Comparison of ENCODE assay signal across 20 cellular contexts in the genomic region with DNA sequence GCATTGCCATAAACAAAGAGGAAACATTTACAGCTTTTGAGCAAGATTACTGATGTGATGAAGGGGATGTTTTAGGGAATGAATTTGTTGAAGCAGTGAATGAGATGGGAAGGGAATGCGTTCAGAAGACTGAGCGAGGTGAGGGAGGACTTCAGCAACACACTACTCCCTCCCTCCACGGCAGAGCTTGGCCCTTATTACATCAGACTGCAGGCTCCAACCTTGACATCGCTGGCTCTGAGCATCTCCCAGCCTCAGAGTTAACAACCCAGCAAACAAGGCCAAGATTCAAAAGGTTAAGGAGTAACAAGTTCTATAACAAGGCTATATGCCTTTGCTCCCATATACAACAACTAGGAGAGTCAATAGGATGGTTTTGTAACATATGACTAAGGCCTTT.
DNase-seq lines count a peak whose midpoint lies in the region; ATAC-seq, FAIRE-seq and TF ChIP-seq lines count a peak whose summit lies in the region.
"Had no signal": no experiment of that assay in that cellular context is flagged by ENCODE, and none has a peak within 500 bp of the region (broad histone marks: within the 10 kb centered on the region; RNA-seq: fewer than 3 reads in every experiment).

No MANE protein-coding gene starts in this region.

- no peak for TF ChIP-seq CTCF in right atrium auricular region (IDR thresholded peaks at IDR 0.05)

- H3K27me3 ChIP-seq in right atrium auricular region (no peaks in the 10 kb centered on the region), layer of hippocampus (ENCODE audit: control insufficient read depth, insufficient read depth, low read length) (no peaks in the 10 kb centered on the region), aorta (ENCODE audit: control insufficient read depth in 1 of 2, insufficient read depth in 2 of 2, low read length in 1 of 2) (no peaks in the 10 kb centered on the region), MG63 (no peaks in the 10 kb centered on the region), small intestine (ENCODE audit: control insufficient read depth in 2 of 2, insufficient read depth in 2 of 2, low read length in 2 of 2) (no peaks in the 10 kb centered on the region)
- H3K27me3 ChIP-seq: breast epithelium, foreskin keratinocyte, SJCRH30, stomach had no signal

- no peak for FAIRE-seq in small intestine (lab: Jason Lieb, UNC)
- FAIRE-seq: RCC 7860 had no signal

- DNase-seq in right atrium auricular region (ENCODE audit: low spot score) (no peak), Right ventricle myocardium inferior (ENCODE audit: missing footprints) (no peak), sciatic nerve (ENCODE audit: low spot score) (no peak), aorta (no peak), GM19240 (ENCODE audit: insufficient read length, low spot score) (no peak), MG63 (no peak), small intestine (no peak)
- DNase-seq: 8988T; activated naive CD4-positive, alpha-beta T cell treated with anti-CD3 and anti-CD28 coated beads, Interleukin-2, amount 50 U/mL, for 16 hours; DMS79 treated with DMSO at 0.1 percent for 48 hours; foreskin keratinocyte; stomach; SW 1271 had no signal

- no peak for ATAC-seq in Right ventricle myocardium inferior
- ATAC-seq in sciatic nerve: peak; percentile 44
- ATAC-seq in aorta (ENCODE audit: low FRiP score): peak; percentile 23
- ATAC-seq: esophagus mucosa, foreskin keratinocyte had no signal

- H3K36me3 ChIP-seq in right atrium auricular region (no peaks in the 10 kb centered on the region), aorta (ENCODE audit: control insufficient read depth in 1 of 2, insufficient read depth in 2 of 2, low read length in 1 of 2) (no peaks in the 10 kb centered on the region), MG63 (no peaks in the 10 kb centered on the region), small intestine (ENCODE audit: control insufficient read depth in 2 of 2, insufficient read depth in 2 of 2, low read length in 2 of 2) (no peaks in the 10 kb centered on the region)
- H3K36me3 ChIP-seq: breast epithelium, SJCRH30, stomach had no signal

- H3K9me3 ChIP-seq in right atrium auricular region: no peaks in the 10 kb centered on the region
- H3K9me3 ChIP-seq in aorta (ENCODE audit: control insufficient read depth, low read length): no peaks in the 10 kb centered on the region
- no peaks in the 10 kb centered on the region for H3K9me3 ChIP-seq in MG63
- no peaks in the 10 kb centered on the region for H3K9me3 ChIP-seq in small intestine (ENCODE audit: control insufficient read depth, low read depth)
- H3K9me3 ChIP-seq: breast epithelium, SJCRH30, stomach had no signal

- H3K4me3 ChIP-seq in right atrium auricular region (no peak overlapping the region), aorta (ENCODE audit: low read length in 2 of 2) (no peak overlapping the region), MG63 (no peak overlapping the region), small intestine (ENCODE audit: low read depth in 1 of 2, low read length in 2 of 2) (no peak overlapping the region)
- H3K4me3 ChIP-seq: breast epithelium, coronary artery, GM23338, SJCRH30, stomach had no signal

- peaks cover 0 to 60% of the 10 kb centered on the region in 2 donors for H3K4me1 ChIP-seq in right atrium auricular region
- no peaks in the 10 kb centered on the region for H3K4me1 ChIP-seq in aorta (ENCODE audit: control insufficient read depth in 1 of 2, insufficient read depth in 2 of 2, low read length in 2 of 2)
- peaks cover 0 to 11% of the 10 kb centered on the region in 2 donors for H3K4me1 ChIP-seq in small intestine (ENCODE audit: control insufficient read depth in 2 of 2, insufficient read depth in 1 of 2, low read depth in 1 of 2, low read length in 1 of 2)
- H3K4me1 ChIP-seq: breast epithelium, foreskin keratinocyte had no signal

- WGBS in aorta, 2 donors: 86 to 94% methylated on average over 4 of the region's 4 CpGs
- WGBS in small intestine, 3 donors: 73 to 91% (median 78%) methylated on average over 4 of the region's 4 CpGs

- H3K27ac ChIP-seq in right atrium auricular region (peak overlapping the region; percentile 14 to 45), layer of hippocampus (ENCODE audit: low read depth, low read length) (peak overlapping the region; percentile 98), aorta (ENCODE audit: low read depth in 1 of 2, low read length in 2 of 2) (no peak overlapping the region), small intestine (ENCODE audit: low read depth in 1 of 2, low read length in 1 of 2) (no peak overlapping the region)
- H3K27ac ChIP-seq: breast epithelium, foreskin keratinocyte, SJCRH30, stomach had no signal

- intact Hi-C loops in Right ventricle myocardium inferior (cut with DNase I) (loop anchor here (2.0 to 10.0 kb wide), 2 partner anchors 69 to 165 kb away; partner anchors contain the start of gene ELMO1), sciatic nerve (cut with DNase I) (no loop called here), aorta (cut with DNase I) (no loop called here)

Comparison
In these comparisons a context has a peak if more than half of its experiments do, and no peak if none do; other contexts are left out.
1. H3K27ac ChIP-seq: peak in right atrium auricular region (2 of 2) and layer of hippocampus (single experiment); none in aorta (0 of 2) and small intestine (0 of 2).